ENCODE assay signal across 18 cellular contexts in the genomic region with DNA sequence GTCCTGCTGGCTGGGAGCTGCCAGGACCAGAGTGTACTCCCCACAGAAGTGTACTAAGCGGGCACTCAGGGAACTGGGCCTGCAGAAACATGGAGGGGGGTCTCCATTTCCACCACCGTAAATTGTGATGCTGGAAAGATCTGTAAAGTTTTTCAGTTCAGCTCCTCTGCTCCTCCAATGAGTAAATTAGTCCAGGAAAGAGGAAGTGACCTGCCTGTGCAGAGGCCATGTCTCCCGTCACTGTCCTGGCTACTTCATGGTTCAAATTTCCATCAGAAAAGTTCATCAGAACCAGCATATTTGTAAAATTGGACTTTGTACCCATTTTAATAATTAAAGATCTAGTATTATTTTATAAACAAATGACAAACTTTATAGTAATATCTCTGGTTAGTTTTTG.
"Had no signal": no experiment of that assay in that cellular context is flagged by ENCODE, and none has a peak within 500 bp of the region (broad histone marks: within the 10 kb centered on the region; RNA-seq: fewer than 3 reads in every experiment).

No MANE protein-coding gene starts in this region.

- H3K4me3 ChIP-seq: mucosa of descending colon, suprapubic skin, tibial artery, upper lobe of right lung had no signal

- DNase-seq: activated CD4-positive, alpha-beta T cell treated with anti-CD3 and anti-CD28 coated beads for 1 hour; activated CD4-positive, alpha-beta T cell treated with anti-CD3 and anti-CD28 coated beads, Interleukin-2, amount 10 ng/mL, durations not matched to agents 7 days and 5 days; activated CD8-positive, alpha-beta T cell treated with anti-CD3 and anti-CD28 coated beads for 36 hours; activated T-cell treated with anti-CD3 and anti-CD28 coated beads, Interleukin-2, amount 50 U/mL, for 4 hours; foreskin fibroblast; head of caudate nucleus; hippocampal formation; left cardiac atrium; left ventricle myocardium superior; mucosa of descending colon; posterior cingulate gyrus; right cardiac atrium; stimulated activated CD4-positive, alpha-beta T cell treated with anti-CD3 and anti-CD28 coated beads, Interleukin-15, amount 100 ng/mL, for 24 hours; stimulated activated CD4-positive, alpha-beta T cell treated with anti-CD3 and anti-CD28 coated beads, Interleukin-2, amount 100 ng/mL, for 24 hours; stimulated activated naive CD4-positive, alpha-beta T cell; tibial artery; upper lobe of right lung had no signal

- H3K9me3 ChIP-seq: mucosa of descending colon, suprapubic skin, tibial artery, upper lobe of right lung had no signal

- H3K27me3 ChIP-seq: suprapubic skin, tibial artery, upper lobe of right lung had no signal

- H3K36me3 ChIP-seq: suprapubic skin, tibial artery, upper lobe of right lung had no signal
